ENCODE assay signal across 10 cellular contexts in genomic region chr2:8754056-8754790, GRCh38.
DNase-seq lines count a peak whose midpoint lies in the region; ATAC-seq, FAIRE-seq and TF ChIP-seq lines count a peak whose summit lies in the region.
"Had no signal": no experiment of that assay in that cellular context is flagged by ENCODE, and none has a peak within 500 bp of the region (broad histone marks: within the 10 kb centered on the region; RNA-seq: fewer than 3 reads in every experiment).

No MANE protein-coding gene starts in this region.

- no peak overlapping the region for H2BK120ac ChIP-seq in IMR-90 (ENCODE audit: low read depth, low read length)

- no peak overlapping the region for H3K4me2 ChIP-seq in IMR-90 (ENCODE audit: low read depth, low read length)

- H3K14ac ChIP-seq in IMR-90 (replicated peaks; ENCODE audit: low read depth, low read length) = no peak overlapping the region

- no peaks in the 10 kb centered on the region for H3K27me3 Mint-ChIP-seq in activated CD8-positive, alpha-beta T cell treated with anti-CD3 and anti-CD28 coated beads for 36 hours

- no peaks in the 10 kb centered on the region for H3K27me3 ChIP-seq in IMR-90 (ENCODE audit: control insufficient read depth, insufficient read depth, low read length)
- H3K27me3 ChIP-seq in pancreas = no peaks in the 10 kb centered on the region

- no peak overlapping the region for H4K91ac ChIP-seq in IMR-90 (ENCODE audit: insufficient read depth, low read depth, low read length)

- H3K27ac Mint-ChIP-seq in activated CD8-positive, alpha-beta T cell treated with anti-CD3 and anti-CD28 coated beads for 36 hours = no peak overlapping the region

- no TSS peak for BruUV-seq in IMR-90 (replicated peaks; lab: Mats Ljungman, UMichigan)

- TF ChIP-seq POLR2A in IMR-90 (IDR thresholded peaks at IDR 0.05; ENCODE audit: low read depth, low read length) = no peak

- H2BK15ac ChIP-seq in IMR-90 (ENCODE audit: low read depth, low read length) = no peak overlapping the region

- H3K27ac ChIP-seq in IMR-90 (ENCODE audit: insufficient read depth, low read length) = no peak overlapping the region
- H3K27ac ChIP-seq in pancreas = no peak overlapping the region

- no peak overlapping the region for H2BK5ac ChIP-seq in IMR-90 (ENCODE audit: low read depth, low read length, poor library complexity, severe bottlenecking)

- H3K36me3 ChIP-seq in IMR-90 (ENCODE audit: control insufficient read depth, insufficient read depth, low read length) (peaks cover 8% of the 10 kb centered on the region), pancreas (peaks cover 0 to 15% (median 8%) of the 10 kb centered on the region in 3 donors)

- no peak overlapping the region for H3K4me3 ChIP-seq in IMR-90 (ENCODE audit: insufficient read depth, low read depth, low read length)
- no peak overlapping the region for H3K4me3 ChIP-seq in pancreas

- no peak overlapping the region for H2AK5ac ChIP-seq in IMR-90 (ENCODE audit: low read depth, low read length)

- H3K9me3 Mint-ChIP-seq in activated CD8-positive, alpha-beta T cell treated with anti-CD3 and anti-CD28 coated beads for 36 hours = peaks cover 12% of the 10 kb centered on the region

- DNase-seq in IMR-90 (peak; percentile 17), RPMI7951 (ENCODE audit: low read depth) (peak; percentile 37), fibroblast of gingiva (ENCODE audit: low read depth) (peak; percentile 52), pancreas (no peak), NCI-H1092 (lab: John Stamatoyannopoulos, UW) (no peak), OCI-M2 (lab: John Stamatoyannopoulos, UW; ENCODE audit: unreplicated experiment) (no peak)
- no peak for DNase-seq in activated CD8-positive, alpha-beta T cell treated with anti-CD3 and anti-CD28 coated beads for 36 hours
- DNase-seq: central memory CD4-positive, alpha-beta T cell; right cardiac atrium had no signal

- TF ChIP-seq RAD21 in IMR-90 (IDR thresholded peaks at IDR 0.05; ENCODE audit: low read length) = no peak

- peaks cover 24% of the 10 kb centered on the region for H3K36me3 Mint-ChIP-seq in activated CD8-positive, alpha-beta T cell treated with anti-CD3 and anti-CD28 coated beads for 36 hours (ENCODE audit: low read depth)

- in situ Hi-C loops in IMR-90 (cut with MboI; ENCODE audit: low sequenced_read_pairs) = loop anchor here (10.0 to 25.0 kb wide), 2 partner anchors 1329 to 1542 kb away; no protein-coding TSS in a partner anchor

- no peak overlapping the region for H2BK20ac ChIP-seq in IMR-90 (ENCODE audit: low read depth, low read length)

- dilution Hi-C loops in IMR-90 (cut with HindIII; ENCODE audit: low sequenced_read_pairs, unreplicated experiment) = no loop called here

- no peaks in the 10 kb centered on the region for H3K4me1 Mint-ChIP-seq in activated CD8-positive, alpha-beta T cell treated with anti-CD3 and anti-CD28 coated beads for 36 hours (ENCODE audit: low read depth)

- no peak overlapping the region for H3K56ac ChIP-seq in IMR-90 (ENCODE audit: extremely low read depth, insufficient read depth, low read length)

- peak; percentile 80 for FAIRE-seq in pancreas (lab: Jason Lieb, UNC)

- no peak overlapping the region for H2AFZ ChIP-seq in IMR-90 (replicated peaks; ENCODE audit: low read length, poor library complexity)

- no peak overlapping the region for H4K8ac ChIP-seq in IMR-90 (ENCODE audit: low read depth in 2 of 2, low read length in 2 of 2)

- H2AK9ac ChIP-seq in IMR-90 (replicated peaks; ENCODE audit: low read depth, low read length, poor library complexity) = no peak overlapping the region

- H4K5ac ChIP-seq in IMR-90 (ENCODE audit: low read depth, low read length) = no peak overlapping the region

- no peak overlapping the region for H3K18ac ChIP-seq in IMR-90 (ENCODE audit: low read depth, low read length)

- H4K20me1 ChIP-seq in IMR-90 (ENCODE audit: insufficient read depth, low read length) = no peaks in the 10 kb centered on the region

- no peak overlapping the region for H3K23ac ChIP-seq in IMR-90 (ENCODE audit: low read depth, low read length)

- peaks cover 6% of the 10 kb centered on the region for H3K9me3 ChIP-seq in IMR-90 (ENCODE audit: control insufficient read depth, insufficient read depth, low read length)
- H3K9me3 ChIP-seq in pancreas = no peaks in the 10 kb centered on the region

- no peak overlapping the region for H3K4me3 Mint-ChIP-seq in activated CD8-positive, alpha-beta T cell treated with anti-CD3 and anti-CD28 coated beads for 36 hours

- TF ChIP-seq CTCF in IMR-90 (conservative IDR thresholded peaks at IDR 0.05; ENCODE audit: low read depth, low read length) (no peak), pancreas (IDR thresholded peaks at IDR 0.05) (no peak)
- no peak for TF ChIP-seq CTCF in activated CD8-positive, alpha-beta T cell treated with anti-CD3 and anti-CD28 coated beads for 36 hours (IDR thresholded peaks at IDR 0.05)

- CTCF ChIA-PET in IMR-90 (lab: Yijun Ruan, JAX) = interaction anchor here (0.7 kb wide), 1 partner anchor 10 kb away, joined by 3 read pairs; no protein-coding TSS in a partner anchor
- CTCF ChIA-PET in activated CD8-positive, alpha-beta T cell treated with anti-CD3 and anti-CD28 coated beads for 36 hours (lab: Charles Lee) = interaction anchor here (1.4 kb wide), 1 partner anchor 12 kb away, joined by 3 read pairs; no protein-coding TSS in a partner anchor

- ATAC-seq in IMR-90 (ENCODE audit: low read depth) = peak; percentile 31; the same call in 1 of the 2 replicates
- ATAC-seq in pancreas = peak in 3 of 4 donors; percentile 34 to 70 (median 64)
- ATAC-seq in activated CD8-positive, alpha-beta T cell treated with anti-CD3 and anti-CD28 coated beads for 36 hours = no peak
- no peak for ATAC-seq in HG03460 (IDR thresholded peaks at IDR 0.05; ENCODE audit: unreplicated experiment)

- peaks cover 7% of the 10 kb centered on the region for H3K4me1 ChIP-seq in IMR-90 (ENCODE audit: control insufficient read depth, insufficient read depth, low read length)
- no peaks in the 10 kb centered on the region for H3K4me1 ChIP-seq in pancreas

- intact Hi-C loops in IMR-90 (cut with micrococcal nuclease) (no loop called here), pancreas (cut with DNase I) (no loop called here)
- intact Hi-C loops in activated CD8-positive, alpha-beta T cell treated with anti-CD3 and anti-CD28 coated beads for 36 hours (cut with micrococcal nuclease) = no loop called here

- H3K4ac ChIP-seq in IMR-90 (ENCODE audit: low read depth, low read length) = no peak overlapping the region

- POLR2A ChIA-PET in IMR-90 (lab: Charles Lee; ENCODE audit: unreplicated experiment) = interaction anchor here (0.6 kb wide), 2 partner anchors 70 to 73 kb away, joined by 3 read pairs; no protein-coding TSS in a partner anchor
- POLR2A ChIA-PET in activated CD8-positive, alpha-beta T cell treated with anti-CD3 and anti-CD28 coated beads for 36 hours (lab: Charles Lee) = no interaction called here

- H3K9ac ChIP-seq in IMR-90 (ENCODE audit: low read depth, low read length) = no peak overlapping the region

- H3K79me1 ChIP-seq in IMR-90 (ENCODE audit: low read depth in 1 of 2, low read length in 2 of 2) = peaks cover 2 to 7% of the 10 kb centered on the region in 2 experiments; a peak in 3 of 4 replicates

- H3K9me1 ChIP-seq in IMR-90 (ENCODE audit: insufficient read depth, low read length) = no peaks in the 10 kb centered on the region; the same call in 1 of the 2 replicates

TF ChIP-seq in IMR-90, 13 proteins besides CTCF, POLR2A, EP300 and RAD21:
- TF ChIP-seq CEBPB (IDR thresholded peaks at IDR 0.05; ENCODE audit: low read depth, low read length) (no peak), MAFK (IDR thresholded peaks at IDR 0.05; ENCODE audit: low read depth, low read length) (no peak), NFE2L2 (IDR thresholded peaks at IDR 0.05; ENCODE audit: low read depth, low read length) (no peak), FOS (IDR thresholded peaks at IDR 0.05; ENCODE audit: low read depth, low read length) (no peak), MAZ (IDR thresholded peaks at IDR 0.05; ENCODE audit: borderline replicate concordance, low read depth, low read length) (no peak), RFX5 (IDR thresholded peaks at IDR 0.05; ENCODE audit: low read depth, low read length) (no peak), CHD1 (IDR thresholded peaks at IDR 0.05; ENCODE audit: low read depth, low read length) (no peak), MXI1 (IDR thresholded peaks at IDR 0.05; ENCODE audit: borderline replicate concordance, low read depth, low read length) (no peak), USF2 (IDR thresholded peaks at IDR 0.05; ENCODE audit: low read depth, low read length) (no peak), SMC3 (IDR thresholded peaks at IDR 0.05; ENCODE audit: low read depth, low read length) (no peak), ELK1 (IDR thresholded peaks at IDR 0.05; ENCODE audit: borderline replicate concordance, low read depth, low read length) (no peak), BHLHE40 (IDR thresholded peaks at IDR 0.05; ENCODE audit: low read depth, low read length) (no peak)

Comparison
In these comparisons a context has a peak if more than half of its experiments do, and no peak if none do; other contexts are left out.
1. ATAC-seq: peak in IMR-90 (single experiment) and pancreas (3 of 4); none in activated CD8-positive, alpha-beta T cell treated with anti-CD3 and anti-CD28 coated beads for 36 hours (single experiment) and HG03460 (single experiment).
2. DNase-seq: peak in IMR-90 (single experiment), RPMI7951 (single experiment) and fibroblast of gingiva (single experiment); none in pancreas (0 of 6), NCI-H1092 (single experiment), activated CD8-positive, alpha-beta T cell treated with anti-CD3 and anti-CD28 coated beads for 36 hours (single experiment) and OCI-M2 (single experiment).